Comparison of ENCODE assay signal across 27 cellular contexts in the genomic region with DNA sequence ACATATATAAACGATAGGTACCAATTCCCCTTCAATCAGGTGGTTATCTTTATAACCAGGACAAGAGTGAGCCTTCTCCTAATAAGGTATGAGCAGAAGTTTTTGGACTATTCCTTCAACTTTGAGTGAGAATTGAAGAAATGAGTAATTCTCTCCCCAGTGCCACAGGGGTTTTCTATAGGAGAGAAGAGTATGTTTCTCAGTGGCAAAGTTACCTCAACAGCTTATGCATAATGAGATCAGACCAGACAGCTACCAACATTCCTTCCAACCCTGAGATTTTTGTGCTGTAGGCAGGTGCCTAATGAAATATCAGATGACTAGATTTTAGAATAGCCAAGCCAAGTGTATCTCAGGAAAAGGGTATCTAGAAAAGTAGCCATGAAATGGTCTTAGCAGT. TPM values are rescaled to one million over a fixed set of nuclear protein-coding genes. Genes with fewer than 3 reads are reported as not detected.
DNase-seq lines count a peak whose midpoint lies in the region; ATAC-seq, FAIRE-seq and TF ChIP-seq lines count a peak whose summit lies in the region.
"Had no signal": no experiment of that assay in that cellular context is flagged by ENCODE, and none has a peak within 500 bp of the region (broad histone marks: within the 10 kb centered on the region; RNA-seq: fewer than 3 reads in every experiment).

No MANE protein-coding gene starts in this region.

- no peak overlapping the region for H3K4me3 ChIP-seq in keratinocyte (ENCODE audit: control insufficient read depth in 2 of 3, extremely low read depth in 1 of 3, insufficient read depth in 2 of 3, low read depth in 1 of 3, low read length in 3 of 3)
- H3K4me3 ChIP-seq: BLaER1, GM12878 had no signal

- peaks cover 18% of the 10 kb centered on the region for H3K27me3 Mint-ChIP-seq in activated naive CD8-positive, alpha-beta T cell treated with anti-CD3 and anti-CD28 coated beads, Interleukin-2, amount 50 U/mL, for 24 hours
- peaks cover 23% of the 10 kb centered on the region for H3K27me3 Mint-ChIP-seq in activated naive CD8-positive, alpha-beta T cell treated with anti-CD3 and anti-CD28 coated beads for 36 hours
- H3K27me3 Mint-ChIP-seq in stimulated activated naive CD8-positive, alpha-beta T cell treated with anti-CD3 and anti-CD28 coated beads, Interleukin-15, amount 100 ng/mL, for 72 hours, result peaks cover 26% of the 10 kb centered on the region

- dilution Hi-C loops in keratinocyte (cut with MboI; ENCODE audit: extremely low pct_ligation_motif_present, low sequenced_read_pairs), result no loop called here

- H3K36me3 ChIP-seq in keratinocyte (ENCODE audit: control insufficient read depth in 2 of 2, extremely low read depth in 1 of 2, insufficient read depth in 2 of 2, low read length in 2 of 2), result peaks cover 0 to 2% of the 10 kb centered on the region in 2 experiments
- H3K36me3 ChIP-seq: BE2C, BLaER1 had no signal

- no peaks in the 10 kb centered on the region for H3K27me3 ChIP-seq in keratinocyte (ENCODE audit: control insufficient read depth, extremely low read depth, insufficient read depth, low read length)
- H3K27me3 ChIP-seq: BLaER1 had no signal

- no peak overlapping the region for H3K4me3 Mint-ChIP-seq in activated naive CD8-positive, alpha-beta T cell treated with anti-CD3 and anti-CD28 coated beads, Interleukin-2, amount 50 U/mL, for 24 hours
- H3K4me3 Mint-ChIP-seq in activated naive CD8-positive, alpha-beta T cell treated with anti-CD3 and anti-CD28 coated beads for 36 hours, result no peak overlapping the region
- no peak overlapping the region for H3K4me3 Mint-ChIP-seq in stimulated activated naive CD8-positive, alpha-beta T cell treated with anti-CD3 and anti-CD28 coated beads, Interleukin-15, amount 100 ng/mL, for 72 hours
- H3K4me3 Mint-ChIP-seq: CD14-positive monocyte; CD4-positive, alpha-beta memory T cell; CD4-positive, CD25-positive, alpha-beta regulatory T cell; CD8-positive, alpha-beta memory T cell had no signal

- no peak overlapping the region for H2AFZ ChIP-seq in keratinocyte (ENCODE audit: control insufficient read depth, low read length)

- H4K20me1 ChIP-seq in keratinocyte (ENCODE audit: control insufficient read depth, extremely low read depth, insufficient read depth, low read length), result no peaks in the 10 kb centered on the region
- H4K20me1 ChIP-seq: BLaER1 had no signal

- H3K4me2 ChIP-seq in keratinocyte (ENCODE audit: control insufficient read depth, extremely low read depth, insufficient read depth, low read depth, low read length), result no peak overlapping the region
- H3K4me2 ChIP-seq: BLaER1 had no signal

- no peak overlapping the region for H3K27ac Mint-ChIP-seq in activated naive CD8-positive, alpha-beta T cell treated with anti-CD3 and anti-CD28 coated beads, Interleukin-2, amount 50 U/mL, for 24 hours
- no peak overlapping the region for H3K27ac Mint-ChIP-seq in activated naive CD8-positive, alpha-beta T cell treated with anti-CD3 and anti-CD28 coated beads for 36 hours
- H3K27ac Mint-ChIP-seq in stimulated activated naive CD8-positive, alpha-beta T cell treated with anti-CD3 and anti-CD28 coated beads, Interleukin-15, amount 100 ng/mL, for 72 hours, result no peak overlapping the region
- H3K27ac Mint-ChIP-seq: CD14-positive monocyte; CD4-positive, alpha-beta memory T cell; CD4-positive, CD25-positive, alpha-beta regulatory T cell; CD8-positive, alpha-beta memory T cell had no signal

- no peaks in the 10 kb centered on the region for H3K36me3 Mint-ChIP-seq in activated naive CD8-positive, alpha-beta T cell treated with anti-CD3 and anti-CD28 coated beads, Interleukin-2, amount 50 U/mL, for 24 hours (ENCODE audit: low read depth)
- H3K36me3 Mint-ChIP-seq in activated naive CD8-positive, alpha-beta T cell treated with anti-CD3 and anti-CD28 coated beads for 36 hours, result no peaks in the 10 kb centered on the region
- H3K36me3 Mint-ChIP-seq: CD14-positive monocyte; CD4-positive, alpha-beta memory T cell; CD4-positive, CD25-positive, alpha-beta regulatory T cell had no signal

- H3K27ac ChIP-seq in keratinocyte (ENCODE audit: control insufficient read depth, insufficient read depth, low read length), result no peak overlapping the region
- H3K27ac ChIP-seq: BLaER1 had no signal

- no peaks in the 10 kb centered on the region for H3K9me1 ChIP-seq in keratinocyte (ENCODE audit: control insufficient read depth, extremely low read depth, insufficient read depth, low read length)

- FAIRE-seq in keratinocyte (lab: Jason Lieb, UNC), result peak; percentile 49
- FAIRE-seq: A204.1, GM12878, GM12892, GM18507 had no signal

- no peaks in the 10 kb centered on the region for H3K9me3 Mint-ChIP-seq in activated naive CD8-positive, alpha-beta T cell treated with anti-CD3 and anti-CD28 coated beads, Interleukin-2, amount 50 U/mL, for 24 hours
- no peaks in the 10 kb centered on the region for H3K9me3 Mint-ChIP-seq in activated naive CD8-positive, alpha-beta T cell treated with anti-CD3 and anti-CD28 coated beads for 36 hours
- no peaks in the 10 kb centered on the region for H3K9me3 Mint-ChIP-seq in stimulated activated naive CD8-positive, alpha-beta T cell treated with anti-CD3 and anti-CD28 coated beads, Interleukin-15, amount 100 ng/mL, for 72 hours
- H3K9me3 Mint-ChIP-seq: CD14-positive monocyte; CD8-positive, alpha-beta memory T cell had no signal

- H3K9me3 ChIP-seq in keratinocyte (ENCODE audit: control insufficient read depth, low read depth, low read length), result no peaks in the 10 kb centered on the region
- H3K9me3 ChIP-seq: BE2C, BLaER1 had no signal

- H3K79me2 ChIP-seq in keratinocyte (ENCODE audit: control insufficient read depth, insufficient read depth, low read length), result no peaks in the 10 kb centered on the region

- TF ChIP-seq CTCF in keratinocyte (optimal IDR thresholded peaks at IDR 0.05 in 1 of 3, IDR thresholded peaks at IDR 0.05 in 1 of 3, conservative IDR thresholded peaks at IDR 0.05 in 1 of 3; ENCODE audit: extremely low read depth in 1 of 3, insufficient read depth in 2 of 3, low read length in 3 of 3), result no peak

- H3K9ac ChIP-seq in keratinocyte (ENCODE audit: control insufficient read depth, extremely low read depth, insufficient read depth, low read length), result no peak overlapping the region
- H3K9ac ChIP-seq: BLaER1 had no signal

- DNase-seq in activated naive CD8-positive, alpha-beta T cell treated with anti-CD3 and anti-CD28 coated beads, Interleukin-2, amount 50 U/mL, for 24 hours, result no peak
- DNase-seq in activated naive CD8-positive, alpha-beta T cell treated with anti-CD3 and anti-CD28 coated beads for 36 hours, result no peak
- DNase-seq in stimulated activated naive CD8-positive, alpha-beta T cell treated with anti-CD3 and anti-CD28 coated beads, Interleukin-15, Interleukin-2, amounts not matched to agents 100 U/mL and 50 U/mL, for 24 hours, result no peak
- DNase-seq in stimulated activated naive CD8-positive, alpha-beta T cell treated with anti-CD3 and anti-CD28 coated beads, Interleukin-15, amount 100 ng/mL, for 72 hours, result no peak
- DNase-seq in keratinocyte (ENCODE audit: low read depth, low spot score), result no peak
- no peak for DNase-seq in effector CD4-positive, alpha-beta T cell
- DNase-seq: 8988T; ACHN; BE2C; C1 segment of cervical spinal cord; CD4-positive, alpha-beta memory T cell; CD4-positive, CD25-positive, alpha-beta regulatory T cell; CD8-positive, alpha-beta memory T cell; COR-L47; DMS 273 treated with DMSO at 0.1 percent for 48 hours; DMS153; DMS53; DMS79; DND-41; GDM1 had no signal

- H3K4me1 ChIP-seq in keratinocyte (ENCODE audit: control insufficient read depth, extremely low read depth, insufficient read depth, low read length), result peaks cover 4% of the 10 kb centered on the region
- H3K4me1 ChIP-seq: BE2C, BLaER1 had no signal

- H3K4me1 Mint-ChIP-seq in activated naive CD8-positive, alpha-beta T cell treated with anti-CD3 and anti-CD28 coated beads, Interleukin-2, amount 50 U/mL, for 24 hours, result peaks cover 8% of the 10 kb centered on the region
- H3K4me1 Mint-ChIP-seq in activated naive CD8-positive, alpha-beta T cell treated with anti-CD3 and anti-CD28 coated beads for 36 hours, result no peaks in the 10 kb centered on the region
- no peaks in the 10 kb centered on the region for H3K4me1 Mint-ChIP-seq in stimulated activated naive CD8-positive, alpha-beta T cell treated with anti-CD3 and anti-CD28 coated beads, Interleukin-15, amount 100 ng/mL, for 72 hours
- H3K4me1 Mint-ChIP-seq: CD14-positive monocyte; CD4-positive, alpha-beta memory T cell; CD4-positive, CD25-positive, alpha-beta regulatory T cell; CD8-positive, alpha-beta memory T cell had no signal

- ATAC-seq in activated naive CD8-positive, alpha-beta T cell treated with anti-CD3 and anti-CD28 coated beads, Interleukin-2, amount 50 U/mL, for 24 hours, result peak; percentile 69
- ATAC-seq in stimulated activated naive CD8-positive, alpha-beta T cell treated with anti-CD3 and anti-CD28 coated beads, Interleukin-15, Interleukin-2, amounts not matched to agents 100 U/mL and 50 U/mL, for 24 hours, result peak; percentile 72
- ATAC-seq in stimulated activated naive CD8-positive, alpha-beta T cell treated with anti-CD3 and anti-CD28 coated beads, Interleukin-15, amount 100 ng/mL, for 72 hours, result no peak
- ATAC-seq: GM12878 had no signal

RNA-seq across cellular contexts. Expression of gene ABLIM3, which starts 40.9 kb away (rescaled TPM):
- total RNA-seq in activated naive CD8-positive, alpha-beta T cell treated with anti-CD3 and anti-CD28 coated beads for 36 hours, result not detected
- 7.9 to 10.4 TPM (median 9.3 TPM) in 3 replicates for polyA plus RNA-seq in keratinocyte
- 9.8 TPM for polyA plus RNA-seq in keratinocyte (2011; ENCODE audit: low read depth)
- polyA plus RNA-seq in keratinocyte (2011; cell fraction: cytosol; rRNA removed), result 13.4 and 15.5 TPM in 2 replicates
- polyA plus RNA-seq in keratinocyte (2011; cell fraction: nucleus; rRNA removed), result 20.5 and 24.0 TPM in 2 replicates
- 11.0 and 14.6 TPM in 2 replicates for polyA plus RNA-seq in keratinocyte (2012; ENCODE audit: low replicate concordance)
- 15.8 to 23.2 TPM (median 18.5 TPM) in 3 replicates for polyA minus RNA-seq in keratinocyte
- polyA minus RNA-seq in keratinocyte (2011; cell fraction: cytosol; rRNA and poly(A)+ RNA removed), result 12.9 TPM
- 13.4 and 14.7 TPM in 2 replicates for polyA minus RNA-seq in keratinocyte (2011; cell fraction: nucleus; rRNA and poly(A)+ RNA removed)
- total RNA-seq: A673; CD4-positive, alpha-beta memory T cell; GM12878 had no signal
- polyA plus RNA-seq: CD4-positive, alpha-beta memory T cell; CD8-positive, alpha-beta memory T cell had no signal
